ENCODE assay signal across 1 cellular context in the genomic region with DNA sequence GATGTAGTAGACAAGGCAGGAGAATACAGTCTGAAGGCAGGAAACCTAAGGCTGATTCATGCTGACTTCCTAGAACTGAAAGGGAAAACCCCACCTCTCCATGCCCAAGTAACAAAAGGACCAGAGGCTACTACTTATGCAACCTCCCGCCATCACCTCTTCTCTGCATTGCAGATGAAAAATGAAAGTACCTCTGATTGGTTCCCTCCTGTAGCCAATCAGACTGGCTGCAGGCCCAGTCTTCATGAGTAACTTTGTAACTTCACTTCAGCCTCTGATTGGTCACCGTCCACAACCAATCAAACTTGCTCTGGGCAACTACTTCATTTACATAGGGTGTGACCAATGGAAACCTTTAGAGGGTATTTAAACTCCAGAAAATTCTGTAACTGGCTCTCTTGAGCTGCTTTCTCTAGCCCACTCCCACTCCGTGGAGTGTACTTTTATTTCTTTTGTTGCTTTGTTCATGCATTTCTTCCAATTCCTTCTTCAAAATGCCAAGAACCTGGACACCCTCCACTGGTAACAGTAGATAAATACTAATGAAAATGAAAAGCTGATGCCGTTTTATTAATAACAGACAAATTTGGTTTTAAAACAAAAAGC.
TF ChIP-seq lines count a peak whose summit lies in the region.

No MANE protein-coding gene starts in this region.

TF ChIP-seq in K562, 482 proteins besides CTCF, POLR2A, EP300 and RAD21 (continued from another document):
- TF ChIP-seq FOXP4 (CRISPR knock-in tag; IDR thresholded peaks at IDR 0.05; ENCODE audit: borderline replicate concordance) = no peak
- TF ChIP-seq RBM39 (optimal IDR thresholded peaks at IDR 0.05; ENCODE audit: low read depth, low read length) = no peak
- TF ChIP-seq, protein P1, sequence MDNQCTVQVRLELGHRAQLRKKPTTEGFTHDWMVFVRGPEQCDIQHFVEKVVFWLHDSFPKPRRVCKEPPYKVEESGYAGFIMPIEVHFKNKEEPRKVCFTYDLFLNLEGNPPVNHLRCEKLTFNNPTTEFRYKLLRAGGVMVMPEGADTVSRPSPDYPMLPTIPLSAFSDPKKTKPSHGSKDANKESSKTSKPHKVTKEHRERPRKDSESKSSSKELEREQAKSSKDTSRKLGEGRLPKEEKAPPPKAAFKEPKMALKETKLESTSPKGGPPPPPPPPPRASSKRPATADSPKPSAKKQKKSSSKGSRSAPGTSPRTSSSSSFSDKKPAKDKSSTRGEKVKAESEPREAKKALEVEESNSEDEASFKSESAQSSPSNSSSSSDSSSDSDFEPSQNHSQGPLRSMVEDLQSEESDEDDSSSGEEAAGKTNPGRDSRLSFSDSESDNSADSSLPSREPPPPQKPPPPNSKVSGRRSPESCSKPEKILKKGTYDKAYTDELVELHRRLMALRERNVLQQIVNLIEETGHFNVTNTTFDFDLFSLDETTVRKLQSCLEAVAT (IDR thresholded peaks at IDR 0.05) = no peak
- 0 out of 2 replicates have a peak, but pooled peaks have one; percentile 29 for TF ChIP-seq ATF7 (IDR thresholded peaks at IDR 0.05)
- no peak for TF ChIP-seq SUPT5H (IDR thresholded peaks at IDR 0.05)
- TF ChIP-seq ATF3 (IDR thresholded peaks at IDR 0.05) = peak; percentile 20; the same call in 1 of the 2 replicates
- TF ChIP-seq ATF3 (CRISPR knock-in tag; conservative IDR thresholded peaks at IDR 0.05) = no peak
- no peak for TF ChIP-seq ZFP91 (CRISPR knock-in tag; IDR thresholded peaks at IDR 0.05)
- TF ChIP-seq NEUROD1 (IDR thresholded peaks at IDR 0.05; ENCODE audit: borderline replicate concordance, low read depth, low read length, partially characterized antibody) = no peak
- peak; percentile 18; the same call in 1 of the 2 replicates for TF ChIP-seq TAF7 (tag; IDR thresholded peaks at IDR 0.05)
- peak; percentile 53; the same call in 1 of the 2 replicates for TF ChIP-seq MYBL2 (IDR thresholded peaks at IDR 0.05; ENCODE audit: low read depth)
- no peak for TF ChIP-seq MYBL2 (CRISPR knock-in tag; IDR thresholded peaks at IDR 0.05; ENCODE audit: borderline replicate concordance)
- TF ChIP-seq RFX1 (IDR thresholded peaks at IDR 0.05) = 0 out of 2 replicates have a peak, but pooled peaks have one; percentile 23
- TF ChIP-seq KDM2B (CRISPR knock-in tag; IDR thresholded peaks at IDR 0.05) = no peak
- no peak for TF ChIP-seq RBM34 (IDR thresholded peaks at IDR 0.05; ENCODE audit: borderline replicate concordance, insufficient read depth, low read length)
- 0 out of 2 replicates have a peak, but pooled peaks have one; percentile 29 for TF ChIP-seq CC2D1A (IDR thresholded peaks at IDR 0.05)
- TF ChIP-seq ZKSCAN1 (IDR thresholded peaks at IDR 0.05; ENCODE audit: low read depth, low read length) = no peak
- peak; percentile 60 for TF ChIP-seq RBM25 (IDR thresholded peaks at IDR 0.05; ENCODE audit: low read depth, low read length, severe bottlenecking)
- TF ChIP-seq CEBPG (CRISPR knock-in tag; IDR thresholded peaks at IDR 0.05) = peak; percentile 58
- peak; percentile 48 to 69; a peak in 3 of 4 replicates for TF ChIP-seq CEBPG (tag; conservative IDR thresholded peaks at IDR 0.05 in 1 of 2, IDR thresholded peaks at IDR 0.05 in 1 of 2)
- no peak for TF ChIP-seq POLR2H (tag; IDR thresholded peaks at IDR 0.05; ENCODE audit: low read depth)
- TF ChIP-seq FOS (IDR thresholded peaks at IDR 0.05; ENCODE audit: extremely low read depth, insufficient read length) = peak; percentile 58
- no peak for TF ChIP-seq CSDE1 (IDR thresholded peaks at IDR 0.05)
- no peak for TF ChIP-seq TCF7 (IDR thresholded peaks at IDR 0.05; ENCODE audit: borderline replicate concordance)
